22 cellular contexts compared by ENCODE assay signal in the genomic region with DNA sequence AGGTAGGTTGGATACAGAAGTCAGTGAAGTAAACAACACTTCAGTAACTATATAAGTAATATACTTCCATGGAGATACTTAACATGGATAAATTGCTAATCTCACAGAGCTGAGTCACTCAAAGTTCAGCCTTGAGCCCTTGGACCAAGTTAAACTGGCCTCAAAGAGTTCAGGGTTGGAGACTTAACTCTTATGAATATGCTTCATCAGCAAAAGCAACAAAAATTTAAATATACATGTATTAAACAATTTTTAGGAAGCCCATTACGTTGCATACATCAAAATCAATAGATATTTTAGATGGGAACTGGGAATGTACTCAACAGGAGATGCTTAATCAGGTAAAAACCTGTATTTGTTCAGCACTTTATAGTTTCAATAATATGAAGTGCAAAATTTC. TPM values are rescaled to one million over a fixed set of nuclear protein-coding genes. Genes with fewer than 3 reads are reported as not detected.
DNase-seq lines count a peak whose midpoint lies in the region; ATAC-seq, FAIRE-seq and TF ChIP-seq lines count a peak whose summit lies in the region.
"Had no signal": no experiment of that assay in that cellular context is flagged by ENCODE, and none has a peak within 500 bp of the region (broad histone marks: within the 10 kb centered on the region; RNA-seq: fewer than 3 reads in every experiment).

No MANE protein-coding gene starts in this region.

- no peak overlapping the region for H4K5ac ChIP-seq in IMR-90 (ENCODE audit: low read depth, low read length)
- no peak overlapping the region for H4K5ac ChIP-seq in mesendoderm (ENCODE audit: low read length)

- DNase-seq in A549 (ENCODE audit: low read depth in 1 of 2, low spot score in 1 of 2) = no peak
- DNase-seq in IMR-90 = no peak
- no peak for DNase-seq in K562 (ENCODE audit: extremely low read depth in 1 of 4, low spot score in 3 of 4)
- no peak for DNase-seq in DMS 273 treated with DMSO at 0.1 percent for 48 hours (lab: John Stamatoyannopoulos, UW)
- no peak for DNase-seq in mesendoderm
- DNase-seq: 8988T; AML-193; Caco-2; Calu3; CD4-positive, alpha-beta T cell; CD8-positive, alpha-beta T cell; DMS153; DMS79 treated with DMSO at 0.1 percent for 48 hours; GF-D8 had no signal

- CTCF ChIA-PET in A549 (lab: Yijun Ruan, JAX) (interaction anchor here (2.6 to 6.1 kb wide), 2 partner anchors 10 to 32 kb away, joined by 5 to 34 read pairs; no protein-coding TSS in a partner anchor), IMR-90 (lab: Yijun Ruan, JAX) (no interaction called here), K562 (lab: Yijun Ruan, JAX; ENCODE audit: low intra/inter-chr PET ratio) (no interaction called here)

- no peak for TF ChIP-seq POLR2A in A549 (IDR thresholded peaks at IDR 0.05; ENCODE audit: low read length)
- no peak for TF ChIP-seq POLR2A in IMR-90 (IDR thresholded peaks at IDR 0.05; ENCODE audit: low read depth, low read length)
- TF ChIP-seq POLR2A in K562 (conservative IDR thresholded peaks at IDR 0.05) = no peak

- no peaks in the 10 kb centered on the region for H3K79me2 ChIP-seq in K562 (ENCODE audit: control insufficient read depth, insufficient read depth, low read length)
- no peaks in the 10 kb centered on the region for H3K79me2 ChIP-seq in mesendoderm (ENCODE audit: control insufficient read depth, insufficient read depth, low read length)

- no TSS peak for BruUV-seq in IMR-90 (replicated peaks; lab: Mats Ljungman, UMichigan)
- BruUV-seq in K562 (replicated peaks; lab: Mats Ljungman, UMichigan) = no TSS peak

- H4K91ac ChIP-seq in IMR-90 (ENCODE audit: insufficient read depth, low read depth, low read length) = no peak overlapping the region

- POLR2A ChIA-PET in A549 (lab: Yijun Ruan, JAX) = no interaction called here
- POLR2A ChIA-PET in IMR-90 (lab: Charles Lee; ENCODE audit: unreplicated experiment) = no interaction called here
- POLR2A ChIA-PET in K562 (lab: Yijun Ruan, JAX) = no interaction called here

- intact Hi-C loops in IMR-90 (cut with micrococcal nuclease) = no loop called here
- intact Hi-C loops in K562 (cut with micrococcal nuclease) = no loop called here

- H3K27ac ChIP-seq in A549 = no peak overlapping the region
- no peak overlapping the region for H3K27ac ChIP-seq in IMR-90 (ENCODE audit: insufficient read depth, low read length)
- H3K27ac ChIP-seq in K562 (ENCODE audit: extremely low read depth, low read depth, low read length) = no peak overlapping the region
- no peak overlapping the region for H3K27ac ChIP-seq in mesendoderm (ENCODE audit: low read depth, low read length)
- H3K27ac ChIP-seq: BLaER1 treated with 17β-estradiol and CSF1 and Interleukin-3, amounts not matched to agents 10 nM and 100 nM; C4-2B had no signal

- no peak overlapping the region for H3K4ac ChIP-seq in IMR-90 (ENCODE audit: low read depth, low read length)
- no peak overlapping the region for H3K4ac ChIP-seq in mesendoderm (ENCODE audit: low read depth, low read length)

- H2BK15ac ChIP-seq in IMR-90 (ENCODE audit: low read depth, low read length) = no peak overlapping the region
- H2BK15ac ChIP-seq in mesendoderm (replicated peaks; ENCODE audit: low read depth) = no peak overlapping the region

- H3K23ac ChIP-seq in IMR-90 (ENCODE audit: low read depth, low read length) (no peak overlapping the region), mesendoderm (ENCODE audit: low read length) (no peak overlapping the region)

- H3K4me2 ChIP-seq in A549 = no peak overlapping the region
- no peak overlapping the region for H3K4me2 ChIP-seq in IMR-90 (ENCODE audit: low read depth, low read length)
- no peak overlapping the region for H3K4me2 ChIP-seq in K562 (ENCODE audit: insufficient read depth, low read length)
- H3K4me2 ChIP-seq in mesendoderm (ENCODE audit: low read length) = no peak overlapping the region
- H3K4me2 ChIP-seq: BLaER1 treated with 17β-estradiol and CSF1 and Interleukin-3, amounts not matched to agents 10 nM and 100 nM had no signal

- H3K79me1 ChIP-seq in IMR-90 (ENCODE audit: low read depth in 1 of 2, low read length in 2 of 2) = no peaks in the 10 kb centered on the region; a peak in 1 of 4 replicates
- no peaks in the 10 kb centered on the region for H3K79me1 ChIP-seq in mesendoderm (ENCODE audit: low read length)

- H3K27me3 ChIP-seq in IMR-90 (ENCODE audit: control insufficient read depth, insufficient read depth, low read length) (no peaks in the 10 kb centered on the region), K562 (ENCODE audit: control insufficient read depth in 2 of 2, insufficient read depth in 2 of 2, low read length in 2 of 2) (no peaks in the 10 kb centered on the region), mesendoderm (ENCODE audit: insufficient read depth, low read length, poor library complexity) (no peaks in the 10 kb centered on the region)
- H3K27me3 ChIP-seq: BLaER1 treated with 17β-estradiol and CSF1 and Interleukin-3, amounts not matched to agents 10 nM and 100 nM had no signal

- FAIRE-seq in A549 (lab: Jason Lieb, UNC) (no peak), K562 (lab: Jason Lieb, UNC) (no peak)
- FAIRE-seq: A204.1, D721Med, G401.6, GM12891, GM19239 had no signal

- H3K36me3 ChIP-seq in IMR-90 (ENCODE audit: control insufficient read depth, insufficient read depth, low read length) = no peaks in the 10 kb centered on the region
- no peaks in the 10 kb centered on the region for H3K36me3 ChIP-seq in K562 (ENCODE audit: control insufficient read depth, insufficient read depth, low read length)
- no peaks in the 10 kb centered on the region for H3K36me3 ChIP-seq in mesendoderm (ENCODE audit: control insufficient read depth, insufficient read depth, low read length)
- H3K36me3 ChIP-seq: BLaER1 treated with 17β-estradiol and CSF1 and Interleukin-3, amounts not matched to agents 10 nM and 100 nM had no signal

- H3K9me1 ChIP-seq in IMR-90 (ENCODE audit: insufficient read depth, low read length) = no peaks in the 10 kb centered on the region
- H3K9me1 ChIP-seq in K562 (ENCODE audit: control insufficient read depth, insufficient read depth, low read length) = no peaks in the 10 kb centered on the region

- TF ChIP-seq CTCF in A549 (IDR thresholded peaks at IDR 0.05) (no peak), IMR-90 (conservative IDR thresholded peaks at IDR 0.05; ENCODE audit: low read depth, low read length) (no peak), K562 (IDR thresholded peaks at IDR 0.05 in 2 of 3, conservative IDR thresholded peaks at IDR 0.05 in 1 of 3; ENCODE audit: insufficient read depth in 2 of 3, low read depth in 1 of 3, low read length in 3 of 3) (no peak)

- H3K56ac ChIP-seq in IMR-90 (ENCODE audit: extremely low read depth, insufficient read depth, low read length) (no peak overlapping the region), mesendoderm (ENCODE audit: low read length) (no peak overlapping the region)

- H2BK5ac ChIP-seq in IMR-90 (ENCODE audit: low read depth, low read length, poor library complexity, severe bottlenecking) (no peak overlapping the region), mesendoderm (ENCODE audit: low read length) (no peak overlapping the region)

- no peak overlapping the region for H2AK9ac ChIP-seq in IMR-90 (replicated peaks; ENCODE audit: low read depth, low read length, poor library complexity)

- no peak overlapping the region for H2BK20ac ChIP-seq in IMR-90 (ENCODE audit: low read depth, low read length)

- no peak overlapping the region for H4K8ac ChIP-seq in IMR-90 (ENCODE audit: low read depth in 2 of 2, low read length in 2 of 2)
- no peak overlapping the region for H4K8ac ChIP-seq in mesendoderm (ENCODE audit: low read depth, low read length)

- no peak overlapping the region for H2AK5ac ChIP-seq in IMR-90 (ENCODE audit: low read depth, low read length)
- no peak overlapping the region for H2AK5ac ChIP-seq in mesendoderm (ENCODE audit: low read length)

- H2AFZ ChIP-seq in IMR-90 (replicated peaks; ENCODE audit: low read length, poor library complexity) (no peak overlapping the region), K562 (ENCODE audit: low read depth, low read length) (no peak overlapping the region)

- H3K9me3 ChIP-seq in A549 = 0 out of 3 replicates have a peak, but pooled peaks cover 11% of the 10 kb centered on the region
- H3K9me3 ChIP-seq in IMR-90 (ENCODE audit: control insufficient read depth, insufficient read depth, low read length) = no peaks in the 10 kb centered on the region
- H3K9me3 ChIP-seq in K562 (replicated peaks; ENCODE audit: control insufficient read depth, insufficient read depth, low read depth, low read length) = no peaks in the 10 kb centered on the region
- H3K9me3 ChIP-seq: BLaER1 treated with 17β-estradiol and CSF1 and Interleukin-3, amounts not matched to agents 10 nM and 100 nM; Caco-2 had no signal

- dilution Hi-C loops in IMR-90 (cut with HindIII; ENCODE audit: low sequenced_read_pairs, unreplicated experiment) = no loop called here

- no peak overlapping the region for H3K14ac ChIP-seq in IMR-90 (replicated peaks; ENCODE audit: low read depth, low read length)

- H3K9ac ChIP-seq in IMR-90 (ENCODE audit: low read depth, low read length) (no peak overlapping the region), K562 (ENCODE audit: insufficient read depth in 1 of 2, low read depth in 2 of 2, low read length in 2 of 2) (no peak overlapping the region), mesendoderm (ENCODE audit: low read length) (no peak overlapping the region)
- H3K9ac ChIP-seq: BLaER1 treated with 17β-estradiol and CSF1 and Interleukin-3, amounts not matched to agents 10 nM and 100 nM had no signal

- H3K4me3 ChIP-seq in A549 (no peak overlapping the region), IMR-90 (ENCODE audit: insufficient read depth, low read depth, low read length) (no peak overlapping the region), K562 (no peak overlapping the region), mesendoderm (ENCODE audit: low read length) (no peak overlapping the region)
- H3K4me3 ChIP-seq: BLaER1 treated with 17β-estradiol and CSF1 and Interleukin-3, amounts not matched to agents 10 nM and 100 nM had no signal

- TF ChIP-seq RAD21 in A549 (conservative IDR thresholded peaks at IDR 0.05 in 1 of 2, IDR thresholded peaks at IDR 0.05 in 1 of 2) (no peak), IMR-90 (IDR thresholded peaks at IDR 0.05; ENCODE audit: low read length) (no peak), K562 (CRISPR knock-in tag; conservative IDR thresholded peaks at IDR 0.05 in 1 of 2, IDR thresholded peaks at IDR 0.05 in 1 of 2) (no peak)

- no peak overlapping the region for H2BK120ac ChIP-seq in IMR-90 (ENCODE audit: low read depth, low read length)
- H2BK120ac ChIP-seq in mesendoderm (ENCODE audit: low read depth, low read length) = no peak overlapping the region

- no peaks in the 10 kb centered on the region for H3K4me1 ChIP-seq in A549
- no peaks in the 10 kb centered on the region for H3K4me1 ChIP-seq in IMR-90 (ENCODE audit: control insufficient read depth, insufficient read depth, low read length)
- H3K4me1 ChIP-seq in K562 (replicated peaks in 1 of 2; ENCODE audit: control insufficient read depth in 2 of 2, insufficient read depth in 2 of 2, low read length in 2 of 2) = no peaks in the 10 kb centered on the region
- H3K4me1 ChIP-seq in mesendoderm (ENCODE audit: control insufficient read depth, low read depth, low read length) = peaks cover 2% of the 10 kb centered on the region
- H3K4me1 ChIP-seq: BLaER1 treated with 17β-estradiol and CSF1 and Interleukin-3, amounts not matched to agents 10 nM and 100 nM; Caco-2 had no signal

- WGBS in A549 (ENCODE audit: missing lambda C conversion rate) = 83% methylated on average over 1 of the region's 1 CpG
- no CpG with 5 or more reads among the region's 1 CpG for WGBS in IMR-90 (ENCODE audit: extremely low coverage in 2 of 2, insufficient read length in 1 of 2), 2 experiments
- WGBS in K562 (ENCODE audit: insufficient coverage, low coverage, missing lambda C conversion rate) = 0% methylated on average over 1 of the region's 1 CpG
- no CpG with 5 or more reads among the region's 1 CpG for WGBS in mesendoderm (ENCODE audit: extremely low coverage, insufficient coverage, low lambda C conversion rate)

- H4K20me1 ChIP-seq in IMR-90 (ENCODE audit: insufficient read depth, low read length) (no peaks in the 10 kb centered on the region), K562 (replicated peaks; ENCODE audit: control insufficient read depth, insufficient read depth, low read length) (no peaks in the 10 kb centered on the region)
- H4K20me1 ChIP-seq: BLaER1 treated with 17β-estradiol and CSF1 and Interleukin-3, amounts not matched to agents 10 nM and 100 nM had no signal

- in situ Hi-C loops in IMR-90 (cut with MboI; ENCODE audit: low sequenced_read_pairs) = no loop called here
- in situ Hi-C loops in K562 (cut with MboI) = no loop called here

- H3K18ac ChIP-seq in IMR-90 (ENCODE audit: low read depth, low read length) = no peak overlapping the region
- H3K18ac ChIP-seq in mesendoderm (ENCODE audit: low read length) = no peak overlapping the region

- TF ChIP-seq EP300 in A549 (IDR thresholded peaks at IDR 0.05) (no peak), K562 (IDR thresholded peaks at IDR 0.05; ENCODE audit: low read length) (no peak)

- no peak for ATAC-seq in A549
- no peak for ATAC-seq in IMR-90 (ENCODE audit: low read depth)
- ATAC-seq in K562 = no peak
- ATAC-seq in GM19467 (IDR thresholded peaks at IDR 0.05; ENCODE audit: unreplicated experiment) = no peak
- ATAC-seq: CD8-positive, alpha-beta T cell had no signal

RNA-seq across cellular contexts. Expression of gene KIAA0408, which starts 47.7 kb away (rescaled TPM):
- polyA plus RNA-seq in A549 (2011; rRNA removed) (10.9 and 11.8 TPM in 2 replicates), A549 (2017; fragmentation: RNase III; extraction: RNeasy Plus Mini Kit Qiagen cat#74134 plus additional on column Dnase treatment) (2.7 to 3.0 TPM (median 2.9 TPM) in 3 replicates), IMR-90 (2012; rRNA removed) (1.4 and 2.9 TPM in 2 replicates), K562 (2011; rRNA removed) (not detected in 2 replicates), K562 (2014; fragmentation: Illumina TruSeq; extraction: Trizol) (not detected in 2 replicates), K562 (2014; fragmentation: Nextera tagmentation; extraction: Ambion mirVana) (not detected), K562 (2014; rRNA removed) (not detected in 2 replicates)
- 1.6 and 1.9 TPM in 2 replicates for polyA plus RNA-seq in A549 (2012; cell fraction: cytosol; rRNA removed)
- polyA plus RNA-seq in A549 (2012; cell fraction: nucleus; rRNA removed) = 2.1 and 4.3 TPM in 2 replicates
- 2.7 and 3.3 TPM in 2 replicates for polyA minus RNA-seq in A549 (2011; rRNA and poly(A)+ RNA removed)
- total RNA-seq in IMR-90 (2012; rRNA removed) (0.83 and 0.90 TPM in 2 replicates), K562 (2014; rRNA removed) (not detected in 2 replicates), K562 (2014; rRNA removed; fragmentation: Illumina TruSeq; extraction: Trizol) (not detected in 2 replicates), K562 (2015; rRNA removed; fragmentation: Illumina TruSeq; extraction: Trizol) (not detected in 2 replicates), K562 (2021) (0.11 TPM in 1 of 2 replicates, not detected in the other)
- 0.13 and 0.19 TPM in 2 replicates for polyA plus RNA-seq in IMR-90 (2012; cell fraction: cytosol; rRNA removed)
- 1.1 and 12.2 TPM in 2 replicates for polyA plus RNA-seq in IMR-90 (2012; cell fraction: nucleus; rRNA removed; ENCODE audit: low replicate concordance)
- not detected in 2 replicates for total RNA-seq in K562 (2011; cell fraction: chromatin; rRNA removed; ENCODE audit: low replicate concordance)
- total RNA-seq in K562 (2011; cell fraction: nucleolus; rRNA removed) = not detected in 2 replicates
- total RNA-seq in K562 (2011; cell fraction: nucleoplasm; rRNA removed) = not detected in 2 replicates
- polyA plus RNA-seq in K562 (2011; cell fraction: cytosol; rRNA removed) = not detected in 2 replicates
- not detected in 2 replicates for polyA plus RNA-seq in K562 (2011; cell fraction: nucleus; rRNA removed)
- 0.03 TPM in 1 of 2 replicates, not detected in the other for polyA plus RNA-seq in K562 (2012)
- polyA minus RNA-seq in K562 (2011; rRNA and poly(A)+ RNA removed) = not detected in 2 replicates
- polyA minus RNA-seq in K562 (2011; cell fraction: cytosol; rRNA and poly(A)+ RNA removed) = not detected in 2 replicates
- polyA minus RNA-seq in K562 (2011; cell fraction: nucleus; rRNA and poly(A)+ RNA removed) = not detected in 2 replicates
- polyA plus RNA-seq in mesendoderm (2013, experiment 1 of 2) = 4.3 TPM
- 5.0 TPM for polyA plus RNA-seq in mesendoderm (2013, experiment 2 of 2)
- total RNA-seq: Caco-2 had no signal

Comparison
In these comparisons a context has a peak if more than half of its experiments do, and no peak if none do; other contexts are left out.
1. Of the 35 proteins assayed by ChIP-seq in both K562 and A549: peak only in K562: none; only in A549: none; in both: MAFK; in neither: 34.